Comparison of ENCODE assay signal across 25 cellular contexts in the genomic region with DNA sequence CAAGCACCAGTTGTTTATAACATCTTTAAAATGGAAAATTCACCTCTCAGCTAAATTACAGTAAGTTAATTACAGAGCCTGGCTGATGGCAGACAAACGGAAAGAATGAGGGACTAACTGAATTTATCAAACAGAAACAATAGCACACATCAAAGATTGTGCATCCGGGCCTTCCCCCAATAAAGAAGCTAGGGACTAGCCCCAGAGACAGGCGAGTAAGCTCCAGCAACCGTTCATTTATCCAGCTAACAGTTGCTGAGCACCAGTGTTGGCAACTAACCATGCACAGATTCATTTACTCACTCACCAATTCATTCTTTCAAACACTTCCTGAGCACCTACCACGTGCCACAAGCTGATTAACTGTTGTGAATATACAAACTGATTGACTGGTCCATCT. TPM values are rescaled to one million over a fixed set of nuclear protein-coding genes. Genes with fewer than 3 reads are reported as not detected.
DNase-seq lines count a peak whose midpoint lies in the region; ATAC-seq and TF ChIP-seq lines count a peak whose summit lies in the region.
"Had no signal": no experiment of that assay in that cellular context is flagged by ENCODE, and none has a peak within 500 bp of the region (broad histone marks: within the 10 kb centered on the region; RNA-seq: fewer than 3 reads in every experiment).

No MANE protein-coding gene starts in this region.

- H3K27ac ChIP-seq in hepatocyte, result peak overlapping the region; percentile 60
- H3K27ac ChIP-seq: RWPE1 had no signal

- no peaks in the 10 kb centered on the region for H3K9me3 Mint-ChIP-seq in natural killer cell
- H3K9me3 Mint-ChIP-seq: CD14-positive monocyte, HFFc6, IgD-negative memory B cell had no signal

- no peaks in the 10 kb centered on the region for H3K36me3 Mint-ChIP-seq in natural killer cell

- peak; percentile 29 for DNase-seq in DMS53 (lab: John Stamatoyannopoulos, UW)
- no peak for DNase-seq in DMS53 treated with DMSO at 0.1 percent for 48 hours (lab: John Stamatoyannopoulos, UW; ENCODE audit: unreplicated experiment)
- peak; percentile 57 for DNase-seq in Jurkat, Clone E6-1 (ENCODE audit: low read depth, low spot score)
- no peak for DNase-seq in hepatocyte (ENCODE audit: low spot score)
- DNase-seq in mesenteric fat pad (ENCODE audit: low spot score), result peak; percentile 11
- DNase-seq in natural killer cell, result no peak
- no peak for DNase-seq in omental fat pad (ENCODE audit: low spot score)
- DNase-seq: 8988T, ACHN, BE2C, DMS153, HFFc6, NCI-H1092, NCI-H1417 treated with DMSO at 0.1 percent for 48 hours, NCI-H1694 treated with DMSO at 0.1 percent for 48 hours, NCI-H2081, NCI-H2227 treated with DMSO at 0.1 percent for 48 hours, SHP77 had no signal

- H3K36me3 ChIP-seq in hepatocyte (replicated peaks; ENCODE audit: insufficient read depth, low read depth), result no peaks in the 10 kb centered on the region

- no peak overlapping the region for H2AFZ ChIP-seq in hepatocyte

- peaks cover 45% of the 10 kb centered on the region for H3K4me1 ChIP-seq in hepatocyte (ENCODE audit: insufficient read depth)
- H3K4me1 ChIP-seq: HAP-1 had no signal

- H3K4me2 ChIP-seq in hepatocyte, result peak overlapping the region; percentile 65

- no peaks in the 10 kb centered on the region for H3K9me2 ChIP-seq in hepatocyte (replicated peaks; ENCODE audit: insufficient read depth)

- no peaks in the 10 kb centered on the region for H3K9me3 ChIP-seq in hepatocyte (ENCODE audit: low read depth)
- H3K9me3 ChIP-seq: BE2C, HAP-1 had no signal

- TF ChIP-seq CTCF in hepatocyte (IDR thresholded peaks at IDR 0.05; ENCODE audit: poor library complexity) (no peak), natural killer cell (IDR thresholded peaks at IDR 0.05) (no peak), omental fat pad (IDR thresholded peaks at IDR 0.05) (no peak)

- intact Hi-C loops in natural killer cell (cut with micrococcal nuclease), result no loop called here

- H3K4me1 Mint-ChIP-seq in natural killer cell, result no peaks in the 10 kb centered on the region

- H3K4me3 Mint-ChIP-seq in natural killer cell, result no peak overlapping the region
- H3K4me3 Mint-ChIP-seq: CD14-positive monocyte, HFFc6, IgD-negative memory B cell had no signal

- no peaks in the 10 kb centered on the region for H3K27me3 ChIP-seq in hepatocyte
- H3K27me3 ChIP-seq: BE2C had no signal

- ATAC-seq in natural killer cell (no peak), omental fat pad (ENCODE audit: low FRiP score) (no peak), HG02870 (IDR thresholded peaks at IDR 0.05; ENCODE audit: unreplicated experiment) (no peak)
- ATAC-seq: Panc1 had no signal

- H4K20me1 ChIP-seq in hepatocyte (ENCODE audit: insufficient read depth, poor library complexity, severe bottlenecking), result no peaks in the 10 kb centered on the region

- no peak overlapping the region for H3K27ac Mint-ChIP-seq in natural killer cell
- H3K27ac Mint-ChIP-seq: HFFc6, IgD-negative memory B cell had no signal

- H3K4me3 ChIP-seq in Jurkat, Clone E6-1 (ENCODE audit: low read length), result no peak overlapping the region
- no peak overlapping the region for H3K4me3 ChIP-seq in hepatocyte
- H3K4me3 ChIP-seq: HAP-1 had no signal

- H3K79me2 ChIP-seq in hepatocyte, result peaks cover 25% of the 10 kb centered on the region

- no peaks in the 10 kb centered on the region for H3K27me3 Mint-ChIP-seq in natural killer cell (ENCODE audit: low read depth in 2 of 2)
- H3K27me3 Mint-ChIP-seq: IgD-negative memory B cell had no signal

- 75% methylated on average over 5 of the region's 5 CpGs for WGBS in hepatocyte (ENCODE audit: low lambda C conversion rate, missing lambda C conversion rate)

RNA-seq across cellular contexts. Expression of a gene that starts 51.2 kb away (rescaled TPM):
- 51.6 TPM for polyA plus RNA-seq in Jurkat, Clone E6-1 (2012; ENCODE audit: insufficient read depth, insufficient read length)
- total RNA-seq in hepatocyte (23.5 and 36.1 TPM in 2 replicates), mesenteric fat pad (17.3 TPM), natural killer cell (1 to 10 TPM; 2.7 to 4.6 (median 3.6) TPM), omental fat pad (10 to 100 TPM in 3 of 4 donors, 1 to 10 TPM in 1; 8.5 to 30.1 (median 20.9) TPM)
- 59.6 and 60.9 TPM in 2 replicates for polyA plus RNA-seq in hepatocyte
- total RNA-seq: G401 had no signal

Comparison
In these comparisons a context has a peak if more than half of its experiments do, and no peak if none do; other contexts are left out.
1. DNase-seq: peak in DMS53 (single experiment), Jurkat, Clone E6-1 (single experiment) and mesenteric fat pad (single experiment); none in DMS53 treated with DMSO at 0.1 percent for 48 hours (single experiment), hepatocyte (single experiment), natural killer cell (single experiment) and omental fat pad (single experiment).